ENCODE assay signal across 8 cellular contexts in genomic region chr9:121463026-121463827, GRCh38. TPM values are rescaled to one million over a fixed set of nuclear protein-coding genes. Genes with fewer than 3 reads are reported as not detected.
DNase-seq lines count a peak whose midpoint lies in the region; ATAC-seq and TF ChIP-seq lines count a peak whose summit lies in the region.

No MANE protein-coding gene starts in this region.

- H3K9me3 ChIP-seq in PC-9 (ENCODE audit: insufficient read depth, low read depth) (no peaks in the 10 kb centered on the region), T-helper 17 cell (ENCODE audit: control insufficient read depth, low read length, poor library complexity, severe bottlenecking) (no peaks in the 10 kb centered on the region)

- BruUV-seq in PC-9 (replicated peaks; lab: Mats Ljungman, UMichigan), result no TSS peak

- no peaks in the 10 kb centered on the region for H3K4me1 ChIP-seq in PC-9 (replicated peaks; ENCODE audit: insufficient read depth)

- CTCF ChIA-PET in PC-9 (lab: Charles Lee), result interaction anchor here (0.6 to 0.7 kb wide), 2 partner anchors 907 to 1068 kb away, joined by 3 to 8 read pairs; no protein-coding TSS in a partner anchor

- H3K4me2 ChIP-seq in PC-9, result no peak overlapping the region

- H3K36me3 Mint-ChIP-seq in natural killer cell (no peaks in the 10 kb centered on the region), osteocyte (ENCODE audit: unreplicated experiment) (no peaks in the 10 kb centered on the region), T-helper 17 cell (ENCODE audit: low read depth) (no peaks in the 10 kb centered on the region)
- H3K36me3 Mint-ChIP-seq in natural killer cell treated with Interleukin-12 subunit alpha and Interleukin-12 subunit beta and Interleukin-15 and Interleukin-18, amount 100 ng/mL, for 72 hours, result no peaks in the 10 kb centered on the region

- intact Hi-C loops in natural killer cell (cut with micrococcal nuclease) (no loop called here), PC-9 (cut with micrococcal nuclease; ENCODE audit: unreplicated experiment) (loop anchor here (5.0 kb wide), 1 partner anchor 34 kb away; the partner anchor contains the start of gene GGTA1)

- H3K9me3 Mint-ChIP-seq in natural killer cell (no peaks in the 10 kb centered on the region), osteocyte (ENCODE audit: unreplicated experiment) (no peaks in the 10 kb centered on the region)
- H3K9me3 Mint-ChIP-seq in natural killer cell treated with Interleukin-12 subunit alpha and Interleukin-12 subunit beta and Interleukin-15 and Interleukin-18, amount 100 ng/mL, for 72 hours, result no peaks in the 10 kb centered on the region

- no peaks in the 10 kb centered on the region for H3K79me2 ChIP-seq in PC-9 (ENCODE audit: low read depth)

- TF ChIP-seq CTCF in natural killer cell (IDR thresholded peaks at IDR 0.05) (peak; percentile 55), PC-9 (conservative IDR thresholded peaks at IDR 0.05) (peak; percentile 69), osteocyte (IDR thresholded peaks at IDR 0.05) (peak; percentile 64)

- H3K27ac ChIP-seq in PC-9, result no peak overlapping the region

- ATAC-seq in natural killer cell (peak in 2 of 3 donors; percentile 45 to 47), esophagus mucosa (peak; percentile 39), T-helper 17 cell (no peak)
- no peak for ATAC-seq in natural killer cell treated with Interleukin-12 subunit alpha and Interleukin-12 subunit beta and Interleukin-15 and Interleukin-18, amount 100 ng/mL, for 72 hours

- no peak overlapping the region for H3K4me3 ChIP-seq in PC-9

- no peaks in the 10 kb centered on the region for H3K36me3 ChIP-seq in PC-9 (ENCODE audit: low read depth)

- no peak for DNase-seq in natural killer cell
- DNase-seq in natural killer cell treated with Interleukin-12 subunit alpha and Interleukin-12 subunit beta and Interleukin-15 and Interleukin-18, amount 100 ng/mL, for 72 hours (ENCODE audit: low spot score), result no peak
- DNase-seq in PC-9, result peak in 1 of 2 experiments; percentile 31
- no peak for DNase-seq in osteocyte (ENCODE audit: extremely low spot score, unreplicated experiment)
- DNase-seq in T-helper 17 cell, result no peak
- DNase-seq in GOT3 (lab: John Stamatoyannopoulos, UW), result no peak
- DNase-seq in mesenteric fat pad (ENCODE audit: low spot score), result no peak

- H3F3A ChIP-seq in PC-9 (ENCODE audit: insufficient read depth, low read depth), result no peaks in the 10 kb centered on the region

- no peak overlapping the region for H2AFZ ChIP-seq in PC-9

- POLR2A ChIA-PET in PC-9 (lab: Charles Lee; ENCODE audit: unreplicated experiment), result no interaction called here

- peaks cover 68% of the 10 kb centered on the region for H3K27me3 ChIP-seq in PC-9 (ENCODE audit: insufficient read depth, low read depth)

- no peaks in the 10 kb centered on the region for H3K4me1 Mint-ChIP-seq in natural killer cell
- H3K4me1 Mint-ChIP-seq in natural killer cell treated with Interleukin-12 subunit alpha and Interleukin-12 subunit beta and Interleukin-15 and Interleukin-18, amount 100 ng/mL, for 72 hours (ENCODE audit: low read depth in 2 of 2), result no peaks in the 10 kb centered on the region
- H3K4me1 Mint-ChIP-seq in osteocyte (ENCODE audit: unreplicated experiment), result peaks cover 3% of the 10 kb centered on the region
- H3K4me1 Mint-ChIP-seq in T-helper 17 cell, result no peaks in the 10 kb centered on the region

- H3K27me3 Mint-ChIP-seq in natural killer cell (ENCODE audit: low read depth in 2 of 2) (peaks cover 19 to 29% of the 10 kb centered on the region in 2 donors), osteocyte (ENCODE audit: unreplicated experiment) (peaks cover 74% of the 10 kb centered on the region), T-helper 17 cell (peaks cover 48% of the 10 kb centered on the region)
- peaks cover 24 to 29% of the 10 kb centered on the region in 2 donors for H3K27me3 Mint-ChIP-seq in natural killer cell treated with Interleukin-12 subunit alpha and Interleukin-12 subunit beta and Interleukin-15 and Interleukin-18, amount 100 ng/mL, for 72 hours

- H3K27ac Mint-ChIP-seq in natural killer cell (no peak overlapping the region), osteocyte (ENCODE audit: unreplicated experiment) (no peak overlapping the region), T-helper 17 cell (no peak overlapping the region)
- H3K27ac Mint-ChIP-seq in natural killer cell treated with Interleukin-12 subunit alpha and Interleukin-12 subunit beta and Interleukin-15 and Interleukin-18, amount 100 ng/mL, for 72 hours, result no peak overlapping the region

- no peaks in the 10 kb centered on the region for H4K20me1 ChIP-seq in PC-9 (ENCODE audit: insufficient read depth)

- no peaks in the 10 kb centered on the region for H3K9me2 ChIP-seq in PC-9 (ENCODE audit: insufficient read depth)

- H3K4me3 Mint-ChIP-seq in natural killer cell (no peak overlapping the region), osteocyte (ENCODE audit: unreplicated experiment) (no peak overlapping the region), T-helper 17 cell (no peak overlapping the region)
- no peak overlapping the region for H3K4me3 Mint-ChIP-seq in natural killer cell treated with Interleukin-12 subunit alpha and Interleukin-12 subunit beta and Interleukin-15 and Interleukin-18, amount 100 ng/mL, for 72 hours

RNA-seq across cellular contexts. Expression of gene GGTA1, which starts 36.4 kb away (rescaled TPM):
- total RNA-seq in natural killer cell, result under 1 TPM; 0.23 to 0.87 (median 0.55) TPM
- total RNA-seq in natural killer cell treated with Interleukin-12 subunit alpha and Interleukin-12 subunit beta and Interleukin-15 and Interleukin-18, amount 100 ng/mL, for 72 hours, result not detected
- not detected in 2 replicates for total RNA-seq in PC-9 (2021)
- total RNA-seq in esophagus mucosa, result 7.1 TPM
- total RNA-seq in osteocyte, result 0.64 and 1.1 TPM in 2 replicates
- 1 to 10 TPM in 1 of 2 donors, under 1 TPM in 1; 0.50 to 7.7 TPM for total RNA-seq in T-helper 17 cell
- 6.0 TPM for total RNA-seq in mesenteric fat pad

Comparison
In these comparisons a context has a peak if more than half of its experiments do, and no peak if none do; other contexts are left out.
1. ATAC-seq: peak in natural killer cell (2 of 3) and esophagus mucosa (single experiment); none in natural killer cell treated with Interleukin-12 subunit alpha and Interleukin-12 subunit beta and Interleukin-15 and Interleukin-18, amount 100 ng/mL, for 72 hours (0 of 2) and T-helper 17 cell (single experiment).
2. Peak in every context shown above with its lines, with median percentiles within 50 percentile points of each other: CTCF ChIP-seq.